In the genomic region with DNA sequence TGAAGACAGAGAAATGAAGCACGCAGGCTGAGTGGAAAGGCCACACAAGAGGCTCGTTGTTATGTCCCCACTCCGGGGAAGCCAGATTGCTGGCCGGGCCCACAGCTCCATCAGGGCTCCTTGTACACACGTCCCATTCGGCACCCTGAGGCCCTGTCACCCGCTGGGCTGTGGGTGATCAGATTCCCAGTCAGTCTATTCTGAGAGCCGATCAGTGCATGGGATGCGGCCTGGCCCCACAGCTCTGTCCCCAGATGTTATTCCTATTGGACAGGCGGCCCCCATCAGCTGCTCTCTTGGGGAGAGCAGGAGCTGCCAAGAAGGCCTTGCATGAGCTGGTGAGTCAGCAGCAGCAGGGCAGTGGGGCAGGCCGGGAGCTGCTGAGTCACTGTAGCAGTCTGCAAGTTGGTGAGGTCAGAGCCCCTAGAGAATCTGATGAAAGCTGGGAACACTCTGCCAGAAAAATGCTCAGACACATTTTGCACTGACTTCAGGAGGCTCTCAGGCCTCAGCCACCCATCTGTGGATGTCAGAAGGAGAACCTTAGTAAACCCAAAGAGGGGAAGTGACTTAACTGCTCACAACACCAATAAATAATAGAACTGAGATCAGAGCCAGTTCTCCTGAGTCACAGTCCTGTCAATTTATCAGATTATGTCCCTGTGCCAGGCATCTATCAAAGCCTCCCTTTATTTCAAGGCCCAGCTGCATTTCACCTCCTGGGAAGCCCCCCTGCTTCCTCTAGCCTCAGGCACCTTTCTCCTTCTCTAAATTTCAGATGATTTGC, we compare ENCODE assay signal across 8 cellular contexts. TPM values are rescaled to one million over a fixed set of nuclear protein-coding genes. Genes with fewer than 3 reads are reported as not detected.
A peak's percentile ranks its signal among the peaks of the same experiment; 100 is the strongest.
DNase-seq lines count a peak whose midpoint lies in the region; ATAC-seq lines count a peak whose summit lies in the region.

No MANE protein-coding gene starts in this region.

- peak overlapping the region; percentile 46 for H3K27ac Mint-ChIP-seq in activated naive CD8-positive, alpha-beta T cell

- no peaks in the 10 kb centered on the region for H3K36me3 Mint-ChIP-seq in activated naive CD8-positive, alpha-beta T cell

- H3K4me3 Mint-ChIP-seq in activated naive CD8-positive, alpha-beta T cell: no peak overlapping the region

- no peaks in the 10 kb centered on the region for H3K27me3 Mint-ChIP-seq in activated naive CD8-positive, alpha-beta T cell

- peaks cover 2% of the 10 kb centered on the region for H3K4me1 Mint-ChIP-seq in activated naive CD8-positive, alpha-beta T cell (ENCODE audit: low read depth)

- DNase-seq in DMS 273 treated with DMSO at 0.1 percent for 48 hours (lab: John Stamatoyannopoulos, UW) (peak; percentile 83), NCI-H69 (lab: John Stamatoyannopoulos, UW) (peak; percentile 91), glomerular endothelial cell (ENCODE audit: extremely low read depth, low read depth, low spot score) (peak; percentile 95), nucleus accumbens (lab: John Stamatoyannopoulos, UW) (peak; percentile 36 to 98 (median 90))

- no peaks in the 10 kb centered on the region for H3K9me3 Mint-ChIP-seq in activated naive CD8-positive, alpha-beta T cell (ENCODE audit: low read depth)

- ATAC-seq in HG02610 (IDR thresholded peaks at IDR 0.05; ENCODE audit: unreplicated experiment): peak; percentile 78
- no peak for ATAC-seq in HG03135 (IDR thresholded peaks at IDR 0.05; ENCODE audit: unreplicated experiment)
- ATAC-seq in GM18867 (IDR thresholded peaks at IDR 0.05; ENCODE audit: unreplicated experiment): no peak

RNA-seq across cellular contexts. Expression of gene PSAP, which starts 9.4 kb away (rescaled TPM):
- 1,624 and 1,972 TPM in 2 replicates for total RNA-seq in glomerular endothelial cell
